Comparison of ENCODE assay signal across 8 cellular contexts in the genomic region with DNA sequence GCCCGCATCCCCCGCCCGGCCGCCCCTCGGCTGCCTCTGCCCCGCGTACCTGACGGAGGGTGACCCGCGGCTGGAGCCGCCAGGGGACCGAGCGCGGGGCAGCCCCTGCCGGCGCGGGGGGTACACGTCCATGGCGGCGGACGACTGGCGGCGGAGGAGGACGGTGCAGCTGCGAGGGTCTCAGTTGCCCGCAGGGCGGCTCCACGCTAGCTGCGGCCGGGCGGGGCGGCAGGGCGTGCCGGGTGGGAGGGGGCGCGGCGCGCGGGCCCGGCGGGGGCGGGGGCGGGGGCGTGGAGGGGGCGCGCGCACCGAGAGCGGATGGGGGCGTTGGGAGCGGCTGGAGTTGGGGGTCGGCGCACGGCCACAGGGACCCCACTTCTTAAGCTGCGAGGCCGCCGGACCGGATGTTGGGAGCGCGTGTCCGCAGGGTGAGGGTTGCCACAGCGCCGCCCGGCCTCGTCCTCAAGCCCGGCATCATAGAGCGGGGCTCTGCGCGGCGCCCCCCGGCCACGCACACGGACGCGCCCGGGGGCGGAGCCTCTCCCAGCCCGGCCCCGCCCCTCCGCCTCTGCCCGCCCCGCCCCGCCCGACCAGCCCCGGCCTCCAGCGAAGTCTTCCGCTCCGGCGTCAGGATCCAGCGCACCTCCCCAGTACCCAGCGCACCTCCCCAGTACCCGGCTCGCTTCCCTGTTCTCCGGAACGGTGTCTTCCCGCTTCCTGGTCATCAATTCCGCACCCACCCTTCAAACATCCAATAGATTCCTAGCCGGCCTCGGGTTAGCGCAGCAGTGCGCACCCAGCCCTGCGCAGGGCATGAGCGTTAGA. TPM values are rescaled to one million over a fixed set of nuclear protein-coding genes. Genes with fewer than 3 reads are reported as not detected.
A peak's percentile ranks its signal among the peaks of the same experiment; 100 is the strongest.
DNase-seq lines count a peak whose midpoint lies in the region; FAIRE-seq and TF ChIP-seq lines count a peak whose summit lies in the region.

A gene (minus strand): TSS at position 244 of the 825 bp plus-strand sequence. CDS start 112 bp downstream, at position 132.

- H3K27ac Mint-ChIP-seq in activated naive CD4-positive, alpha-beta T cell treated with anti-CD3 and anti-CD28 coated beads, Interleukin-2, amount 10 ng/mL, durations not matched to agents 7 days and 5 days: peak within 1 kb of the TSS; percentile 83

- DNase-seq in AG20443 (ENCODE audit: low spot score) (peak; percentile 95), GM19239 (ENCODE audit: insufficient read length, low spot score) (peak; percentile 82), SJCRH30 (peak; percentile 83 to 86), germinal center (ENCODE audit: low spot score) (peak; percentile 91), nucleus accumbens (lab: John Stamatoyannopoulos, UW) (peak in 55 of 56 donors; percentile 20 to 86 (median 74))
- DNase-seq in activated naive CD4-positive, alpha-beta T cell treated with anti-CD3 and anti-CD28 coated beads, Interleukin-2, amount 10 ng/mL, durations not matched to agents 7 days and 5 days: peak; percentile 80

- H3K4me1 ChIP-seq in SJCRH30: peaks cover 4% of the 10 kb centered on the region; the same call in 1 of the 2 replicates

- H3K27me3 ChIP-seq in SJCRH30: no peaks in the 10 kb centered on the region

- H3K4me3 Mint-ChIP-seq in activated naive CD4-positive, alpha-beta T cell treated with anti-CD3 and anti-CD28 coated beads, Interleukin-2, amount 10 ng/mL, durations not matched to agents 7 days and 5 days: peak within 1 kb of the TSS; percentile 87

- CTCF ChIA-PET in activated naive CD4-positive, alpha-beta T cell treated with anti-CD3 and anti-CD28 coated beads, Interleukin-2, amount 10 ng/mL, durations not matched to agents 7 days and 5 days (lab: Charles Lee): interaction anchor here (1.1 to 1.5 kb wide), 3 partner anchors 13 to 78 kb away, joined by 3 to 4 read pairs (median 4); no protein-coding TSS in a partner anchor

- no peak for TF ChIP-seq CTCF in subcutaneous adipose tissue (IDR thresholded peaks at IDR 0.05; ENCODE audit: low read depth)

- H3K9me3 Mint-ChIP-seq in activated naive CD4-positive, alpha-beta T cell treated with anti-CD3 and anti-CD28 coated beads, Interleukin-2, amount 10 ng/mL, durations not matched to agents 7 days and 5 days: no peaks in the 10 kb centered on the region

- H3K4me1 Mint-ChIP-seq in activated naive CD4-positive, alpha-beta T cell treated with anti-CD3 and anti-CD28 coated beads, Interleukin-2, amount 10 ng/mL, durations not matched to agents 7 days and 5 days: peaks cover 27% of the 10 kb centered on the region

- H3K36me3 ChIP-seq in SJCRH30: no peaks in the 10 kb centered on the region

- TF ChIP-seq EP300 in Ishikawa (IDR thresholded peaks at IDR 0.05; ENCODE audit: borderline replicate concordance): 0 out of 2 replicates have a peak, but pooled peaks have one; percentile 9

- H3K27ac ChIP-seq in SJCRH30: peak within 1 kb of the TSS; percentile 65

- H3K4me3 ChIP-seq in SJCRH30: peak within 1 kb of the TSS; percentile 96

- FAIRE-seq in GM19239 (lab: Jason Lieb, UNC): no peak

- H3K27me3 Mint-ChIP-seq in activated naive CD4-positive, alpha-beta T cell treated with anti-CD3 and anti-CD28 coated beads, Interleukin-2, amount 10 ng/mL, durations not matched to agents 7 days and 5 days: peaks cover 33% of the 10 kb centered on the region

- TF ChIP-seq RAD21 in Ishikawa (IDR thresholded peaks at IDR 0.05; ENCODE audit: low read depth): no peak

- no peaks in the 10 kb centered on the region for H3K36me3 Mint-ChIP-seq in activated naive CD4-positive, alpha-beta T cell treated with anti-CD3 and anti-CD28 coated beads, Interleukin-2, amount 10 ng/mL, durations not matched to agents 7 days and 5 days

- 0 out of 2 replicates have a peak, but pooled peaks cover 4% of the 10 kb centered on the region for H3K9me3 ChIP-seq in SJCRH30 (replicated peaks)

TF ChIP-seq in Ishikawa, 13 proteins besides CTCF, POLR2A, EP300 and RAD21:
- TF ChIP-seq EGR1 (IDR thresholded peaks at IDR 0.05): no peak
- no peak for TF ChIP-seq FOXM1 (IDR thresholded peaks at IDR 0.05; ENCODE audit: borderline replicate concordance, low read depth)
- TF ChIP-seq YY1 (IDR thresholded peaks at IDR 0.05; ENCODE audit: low read depth): no peak
- no peak for TF ChIP-seq TCF12 (IDR thresholded peaks at IDR 0.05; ENCODE audit: low read depth)
- TF ChIP-seq CREB1 (IDR thresholded peaks at IDR 0.05; ENCODE audit: low read depth): no peak
- TF ChIP-seq, protein P1, sequence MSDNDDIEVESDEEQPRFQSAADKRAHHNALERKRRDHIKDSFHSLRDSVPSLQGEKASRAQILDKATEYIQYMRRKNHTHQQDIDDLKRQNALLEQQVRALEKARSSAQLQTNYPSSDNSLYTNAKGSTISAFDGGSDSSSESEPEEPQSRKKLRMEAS (IDR thresholded peaks at IDR 0.05): peak; percentile 43; the same call in 1 of the 2 replicates
- TF ChIP-seq, protein P2, sequence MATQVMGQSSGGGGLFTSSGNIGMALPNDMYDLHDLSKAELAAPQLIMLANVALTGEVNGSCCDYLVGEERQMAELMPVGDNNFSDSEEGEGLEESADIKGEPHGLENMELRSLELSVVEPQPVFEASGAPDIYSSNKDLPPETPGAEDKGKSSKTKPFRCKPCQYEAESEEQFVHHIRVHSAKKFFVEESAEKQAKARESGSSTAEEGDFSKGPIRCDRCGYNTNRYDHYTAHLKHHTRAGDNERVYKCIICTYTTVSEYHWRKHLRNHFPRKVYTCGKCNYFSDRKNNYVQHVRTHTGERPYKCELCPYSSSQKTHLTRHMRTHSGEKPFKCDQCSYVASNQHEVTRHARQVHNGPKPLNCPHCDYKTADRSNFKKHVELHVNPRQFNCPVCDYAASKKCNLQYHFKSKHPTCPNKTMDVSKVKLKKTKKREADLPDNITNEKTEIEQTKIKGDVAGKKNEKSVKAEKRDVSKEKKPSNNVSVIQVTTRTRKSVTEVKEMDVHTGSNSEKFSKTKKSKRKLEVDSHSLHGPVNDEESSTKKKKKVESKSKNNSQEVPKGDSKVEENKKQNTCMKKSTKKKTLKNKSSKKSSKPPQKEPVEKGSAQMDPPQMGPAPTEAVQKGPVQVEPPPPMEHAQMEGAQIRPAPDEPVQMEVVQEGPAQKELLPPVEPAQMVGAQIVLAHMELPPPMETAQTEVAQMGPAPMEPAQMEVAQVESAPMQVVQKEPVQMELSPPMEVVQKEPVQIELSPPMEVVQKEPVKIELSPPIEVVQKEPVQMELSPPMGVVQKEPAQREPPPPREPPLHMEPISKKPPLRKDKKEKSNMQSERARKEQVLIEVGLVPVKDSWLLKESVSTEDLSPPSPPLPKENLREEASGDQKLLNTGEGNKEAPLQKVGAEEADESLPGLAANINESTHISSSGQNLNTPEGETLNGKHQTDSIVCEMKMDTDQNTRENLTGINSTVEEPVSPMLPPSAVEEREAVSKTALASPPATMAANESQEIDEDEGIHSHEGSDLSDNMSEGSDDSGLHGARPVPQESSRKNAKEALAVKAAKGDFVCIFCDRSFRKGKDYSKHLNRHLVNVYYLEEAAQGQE (IDR thresholded peaks at IDR 0.05; ENCODE audit: low read depth): no peak
- TF ChIP-seq CEBPB (IDR thresholded peaks at IDR 0.05): no peak
- peak; percentile 42; the same call in 1 of the 2 replicates for TF ChIP-seq TAF1 (IDR thresholded peaks at IDR 0.05; ENCODE audit: low read depth)
- TF ChIP-seq, protein P3, sequence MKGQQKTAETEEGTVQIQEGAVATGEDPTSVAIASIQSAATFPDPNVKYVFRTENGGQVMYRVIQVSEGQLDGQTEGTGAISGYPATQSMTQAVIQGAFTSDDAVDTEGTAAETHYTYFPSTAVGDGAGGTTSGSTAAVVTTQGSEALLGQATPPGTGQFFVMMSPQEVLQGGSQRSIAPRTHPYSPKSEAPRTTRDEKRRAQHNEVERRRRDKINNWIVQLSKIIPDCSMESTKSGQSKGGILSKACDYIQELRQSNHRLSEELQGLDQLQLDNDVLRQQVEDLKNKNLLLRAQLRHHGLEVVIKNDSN (IDR thresholded peaks at IDR 0.05): no peak
- TF ChIP-seq ZBTB7A (IDR thresholded peaks at IDR 0.05; ENCODE audit: low read depth): peak; percentile 93
- no peak for TF ChIP-seq TEAD4 (IDR thresholded peaks at IDR 0.05)
- TF ChIP-seq NFIC (IDR thresholded peaks at IDR 0.05): no peak

RNA-seq across cellular contexts. Expression of the gene that starts here (rescaled TPM):
- total RNA-seq in SJCRH30 (2014; rRNA removed; shearing (Covaris generic)): 10.7 and 11.0 TPM in 2 replicates
- total RNA-seq in subcutaneous adipose tissue: 10 to 100 TPM; 26.6 to 39.4 (median 33.3) TPM

Comparison
In these comparisons a context has a peak if more than half of its experiments do, and no peak if none do; other contexts are left out.
1. Peak in every context shown above with its lines: DNase-seq, H3K4me3 ChIP-seq and H3K27ac ChIP-seq.